27 cellular contexts compared by ENCODE assay signal in genomic region chr22:27857441-27857840, GRCh38. TPM values are rescaled to one million over a fixed set of nuclear protein-coding genes. Genes with fewer than 3 reads are reported as not detected.
A peak's percentile ranks its signal among the peaks of the same experiment; 100 is the strongest.
DNase-seq lines count a peak whose midpoint lies in the region; ATAC-seq, FAIRE-seq and TF ChIP-seq lines count a peak whose summit lies in the region.
"Had no signal": no experiment of that assay in that cellular context is flagged by ENCODE, and none has a peak within 500 bp of the region (broad histone marks: within the 10 kb centered on the region; RNA-seq: fewer than 3 reads in every experiment).

No MANE protein-coding gene starts in this region.

- H3K9me3 ChIP-seq in AG04450 (ENCODE audit: control insufficient read depth, insufficient read depth, low read length), result no peaks in the 10 kb centered on the region
- H3K9me3 ChIP-seq: body of pancreas, Caco-2 had no signal

- no peaks in the 10 kb centered on the region for H3K27me3 Mint-ChIP-seq in mesothelial cell of epicardium (ENCODE audit: low read depth)
- H3K27me3 Mint-ChIP-seq in stimulated activated memory B cell treated with anti-CD40 and anti-IgM and Interleukin-4, amounts not matched to agents 10 μg/mL and 1 μg/mL and 100 μg/mL, for 72 hours, result no peaks in the 10 kb centered on the region
- H3K27me3 Mint-ChIP-seq: activated CD4-positive, alpha-beta memory T cell treated with anti-CD3 and anti-CD28 coated beads, Interleukin-2, amount 10 ng/mL, durations not matched to agents 7 days and 5 days; dendritic cell treated with granulocyte-macrophage colony-stimulating factor and Interleukin-4, amounts not matched to agents 40 ng/mL and 50 ng/mL, for 4 days; IgD-negative memory B cell; type B pancreatic cell had no signal

- FAIRE-seq in RCC 7860 (lab: Jason Lieb, UNC), result no peak
- FAIRE-seq: endothelial cell of umbilical vein, GM12891, kidney had no signal

- DNase-seq in AG04450 (ENCODE audit: low read depth, low spot score), result no peak
- peak; percentile 69 for DNase-seq in GM04504 (ENCODE audit: low read depth)
- DNase-seq in dedifferentiated amniotic fluid mesenchymal stem cell (ENCODE audit: extremely low spot score), result peak; percentile 76
- DNase-seq in mesothelial cell of epicardium (ENCODE audit: low spot score in 2 of 2, unreplicated experiment in 2 of 2), result no peak
- DNase-seq in RCC 7860 (ENCODE audit: low spot score), result no peak
- no peak for DNase-seq in activated CD4-positive, CD25-positive, alpha-beta regulatory T cell treated with anti-CD3 and anti-CD28 coated beads, Interleukin-2, amount 50 U/mL, for 72 hours
- DNase-seq in SHP77 (lab: John Stamatoyannopoulos, UW), result no peak
- DNase-seq: activated CD4-positive, alpha-beta memory T cell treated with anti-CD3 and anti-CD28 coated beads, Interleukin-2, amount 10 ng/mL, durations not matched to agents 7 days and 5 days; activated naive CD4-positive, alpha-beta T cell treated with anti-CD3 and anti-CD28 coated beads, Interleukin-2, amount 50 U/mL, for 16 hours; activated T-cell treated with anti-CD3 and anti-CD28 coated beads, Interleukin-2, amount 50 U/mL, for 48 hours; body of pancreas; Caco-2; HCEC 1CT; hippocampal formation; kidney; midbrain; NCI-H187 treated with DMSO at 0.1 percent for 48 hours; NCI-H345; stimulated activated naive CD8-positive, alpha-beta T cell treated with anti-CD3 and anti-CD28 coated beads, Interleukin-15, Interleukin-2, amounts not matched to agents 100 U/mL and 50 U/mL, for 24 hours; WERI-Rb-1 had no signal

- H3K9me3 Mint-ChIP-seq in mesothelial cell of epicardium, result no peaks in the 10 kb centered on the region
- no peaks in the 10 kb centered on the region for H3K9me3 Mint-ChIP-seq in stimulated activated memory B cell treated with anti-CD40 and anti-IgM and Interleukin-4, amounts not matched to agents 10 μg/mL and 1 μg/mL and 100 μg/mL, for 72 hours
- H3K9me3 Mint-ChIP-seq: activated CD4-positive, alpha-beta memory T cell treated with anti-CD3 and anti-CD28 coated beads, Interleukin-2, amount 10 ng/mL, durations not matched to agents 7 days and 5 days; dendritic cell treated with granulocyte-macrophage colony-stimulating factor and Interleukin-4, amounts not matched to agents 40 ng/mL and 50 ng/mL, for 4 days; IgD-negative memory B cell; T-helper 1 cell treated with Interleukin-12 subunit alpha and Interleukin-12 subunit beta and Interleukin-4 antibody, amounts not matched to agents 30 μg/mL and 1 μg/mL, for 36 hours; type B pancreatic cell had no signal

- no peaks in the 10 kb centered on the region for H3K27me3 ChIP-seq in AG04450 (ENCODE audit: control insufficient read depth, insufficient read depth, low read length)

- no peak overlapping the region for H3K4me3 ChIP-seq in AG04450 (ENCODE audit: low read depth, low read length)
- H3K4me3 ChIP-seq: body of pancreas had no signal

- peaks cover 43% of the 10 kb centered on the region for H3K36me3 Mint-ChIP-seq in mesothelial cell of epicardium
- peaks cover 74% of the 10 kb centered on the region for H3K36me3 Mint-ChIP-seq in stimulated activated memory B cell treated with anti-CD40 and anti-IgM and Interleukin-4, amounts not matched to agents 10 μg/mL and 1 μg/mL and 100 μg/mL, for 72 hours

- peak overlapping the region; percentile 81 for H3K27ac ChIP-seq in AG04450 (ENCODE audit: low read depth, low read length)
- H3K27ac ChIP-seq: body of pancreas, WERI-Rb-1 had no signal

- TF ChIP-seq CTCF in AG04450 (IDR thresholded peaks at IDR 0.05; ENCODE audit: low read depth, low read length) (no peak), mesothelial cell of epicardium (IDR thresholded peaks at IDR 0.05; ENCODE audit: unreplicated experiment) (no peak)

- CTCF ChIA-PET in AG04450 (lab: Charles Lee), result no interaction called here

- no peak overlapping the region for H3K4me3 Mint-ChIP-seq in mesothelial cell of epicardium
- H3K4me3 Mint-ChIP-seq in stimulated activated memory B cell treated with anti-CD40 and anti-IgM and Interleukin-4, amounts not matched to agents 10 μg/mL and 1 μg/mL and 100 μg/mL, for 72 hours, result no peak overlapping the region
- H3K4me3 Mint-ChIP-seq: activated CD4-positive, alpha-beta memory T cell treated with anti-CD3 and anti-CD28 coated beads, Interleukin-2, amount 10 ng/mL, durations not matched to agents 7 days and 5 days; dendritic cell treated with granulocyte-macrophage colony-stimulating factor and Interleukin-4, amounts not matched to agents 40 ng/mL and 50 ng/mL, for 4 days; IgD-negative memory B cell; T-helper 1 cell treated with Interleukin-12 subunit alpha and Interleukin-12 subunit beta and Interleukin-4 antibody, amounts not matched to agents 30 μg/mL and 1 μg/mL, for 36 hours; type B pancreatic cell had no signal

- peaks cover 31% of the 10 kb centered on the region for H3K4me1 Mint-ChIP-seq in mesothelial cell of epicardium
- H3K4me1 Mint-ChIP-seq in stimulated activated memory B cell treated with anti-CD40 and anti-IgM and Interleukin-4, amounts not matched to agents 10 μg/mL and 1 μg/mL and 100 μg/mL, for 72 hours, result no peaks in the 10 kb centered on the region
- H3K4me1 Mint-ChIP-seq: IgD-negative memory B cell had no signal

- POLR2A ChIA-PET in AG04450 (lab: Yijun Ruan, JAX), result no interaction called here

- peak overlapping the region; percentile 56 for H3K27ac Mint-ChIP-seq in mesothelial cell of epicardium
- no peak overlapping the region for H3K27ac Mint-ChIP-seq in stimulated activated memory B cell treated with anti-CD40 and anti-IgM and Interleukin-4, amounts not matched to agents 10 μg/mL and 1 μg/mL and 100 μg/mL, for 72 hours
- H3K27ac Mint-ChIP-seq: activated CD4-positive, alpha-beta memory T cell treated with anti-CD3 and anti-CD28 coated beads, Interleukin-2, amount 10 ng/mL, durations not matched to agents 7 days and 5 days; dendritic cell treated with granulocyte-macrophage colony-stimulating factor and Interleukin-4, amounts not matched to agents 40 ng/mL and 50 ng/mL, for 4 days; IgD-negative memory B cell; T-helper 1 cell treated with Interleukin-12 subunit alpha and Interleukin-12 subunit beta and Interleukin-4 antibody, amounts not matched to agents 30 μg/mL and 1 μg/mL, for 36 hours; type B pancreatic cell had no signal

- ATAC-seq in stimulated activated memory B cell treated with anti-CD40 and anti-IgM and Interleukin-4, amounts not matched to agents 10 μg/mL and 1 μg/mL and 100 μg/mL, for 72 hours, result no peak
- ATAC-seq: body of pancreas; stimulated activated naive CD8-positive, alpha-beta T cell treated with anti-CD3 and anti-CD28 coated beads, Interleukin-15, Interleukin-2, amounts not matched to agents 100 U/mL and 50 U/mL, for 24 hours had no signal

RNA-seq across cellular contexts. Expression of gene MN1, which starts 55.9 kb away (rescaled TPM):
- 2.7 and 4.4 TPM in 2 replicates for polyA plus RNA-seq in AG04450 (2011; rRNA removed)
- polyA minus RNA-seq in AG04450 (2011; rRNA and poly(A)+ RNA removed), result 11.1 and 14.3 TPM in 2 replicates
- 46.3 to 49.6 TPM (median 47.8 TPM) in 3 replicates for total RNA-seq in mesothelial cell of epicardium
- polyA plus RNA-seq: IgD-negative memory B cell had no signal

Comparison
In these comparisons a context has a peak if more than half of its experiments do, and no peak if none do; other contexts are left out.
1. DNase-seq: peak in GM04504 (single experiment) and dedifferentiated amniotic fluid mesenchymal stem cell (single experiment); none in AG04450 (single experiment), mesothelial cell of epicardium (0 of 2), RCC 7860 (single experiment), activated CD4-positive, CD25-positive, alpha-beta regulatory T cell treated with anti-CD3 and anti-CD28 coated beads, Interleukin-2, amount 50 U/mL, for 72 hours (single experiment) and SHP77 (0 of 2).